In the genomic region with DNA sequence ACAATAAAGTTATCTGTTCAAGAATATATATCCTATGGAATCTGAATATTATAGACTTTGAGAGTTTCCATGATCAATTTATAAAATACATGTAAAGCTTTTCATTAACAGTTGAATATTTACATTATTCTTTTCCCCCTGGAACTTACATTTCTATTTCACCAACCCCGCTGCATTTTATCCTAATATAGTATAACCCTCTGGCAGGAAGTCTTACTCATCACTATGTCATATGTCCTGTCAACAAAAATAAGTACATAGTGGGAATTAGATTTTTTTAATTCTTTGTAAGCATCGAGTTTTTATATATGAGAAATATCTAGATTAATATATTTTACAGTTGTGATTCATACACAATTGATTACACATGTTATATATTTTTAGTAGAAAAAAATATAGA, we compare ENCODE assay signal across 21 cellular contexts.
DNase-seq lines count a peak whose midpoint lies in the region; ATAC-seq and TF ChIP-seq lines count a peak whose summit lies in the region.
"Had no signal": no experiment of that assay in that cellular context is flagged by ENCODE, and none has a peak within 500 bp of the region (broad histone marks: within the 10 kb centered on the region; RNA-seq: fewer than 3 reads in every experiment).

No MANE protein-coding gene starts in this region.

- no peaks in the 10 kb centered on the region for H4K20me1 ChIP-seq in SK-N-SH (ENCODE audit: insufficient read depth)

- TF ChIP-seq RAD21 in SK-N-SH (IDR thresholded peaks at IDR 0.05; ENCODE audit: low read length), result no peak

- TF ChIP-seq EP300 in SK-N-SH (IDR thresholded peaks at IDR 0.05; ENCODE audit: borderline replicate concordance in 1 of 2, low read depth in 1 of 2, low read length in 1 of 2), result no peak

- H3K79me2 ChIP-seq in SK-N-SH (ENCODE audit: insufficient read depth), result no peaks in the 10 kb centered on the region

- H3K27me3 ChIP-seq in SK-N-SH (ENCODE audit: insufficient read depth) (peaks cover 45% of the 10 kb centered on the region), skeletal muscle satellite cell (ENCODE audit: control insufficient read depth, insufficient read depth, low read length) (no peaks in the 10 kb centered on the region)

- WGBS in SK-N-SH (ENCODE audit: low lambda C conversion rate), result 7% methylated on average over 2 of the region's 2 CpGs

- H2AFZ ChIP-seq in SK-N-SH (ENCODE audit: low read depth), result no peak overlapping the region; the same call in 1 of the 2 replicates

- TF ChIP-seq CTCF in SK-N-SH (IDR thresholded peaks at IDR 0.05), result no peak
- no peak for TF ChIP-seq CTCF in epithelial cell of esophagus (IDR thresholded peaks at IDR 0.05; ENCODE audit: insufficient read depth, low read depth, low read length, missing control alignments)

- H3F3A ChIP-seq in SK-N-SH (replicated peaks; ENCODE audit: insufficient read depth), result no peaks in the 10 kb centered on the region

- no peak overlapping the region for H3K4me3 ChIP-seq in SK-N-SH (ENCODE audit: low read depth in 2 of 2, low read length in 1 of 2)
- H3K4me3 ChIP-seq in epithelial cell of esophagus (ENCODE audit: low read length), result no peak overlapping the region
- H3K4me3 ChIP-seq in skeletal muscle satellite cell (ENCODE audit: low read length), result no peak overlapping the region
- H3K4me3 ChIP-seq: gastroesophageal sphincter had no signal

- H3K4me1 Mint-ChIP-seq in activated naive CD4-positive, alpha-beta T cell treated with anti-CD3 and anti-CD28 coated beads, Interleukin-2, amount 10 ng/mL, durations not matched to agents 7 days and 5 days, result no peaks in the 10 kb centered on the region

- no peaks in the 10 kb centered on the region for H3K9me3 Mint-ChIP-seq in activated naive CD4-positive, alpha-beta T cell treated with anti-CD3 and anti-CD28 coated beads, Interleukin-2, amount 10 ng/mL, durations not matched to agents 7 days and 5 days
- H3K9me3 Mint-ChIP-seq: CD8-positive, alpha-beta T cell had no signal

- H3K4me1 ChIP-seq in SK-N-SH (ENCODE audit: control insufficient read depth in 1 of 2, insufficient read depth in 2 of 2, low read depth in 1 of 2, low read length in 1 of 2), result peaks cover 0 to 13% of the 10 kb centered on the region in 2 experiments; a peak in 1 of 4 replicates
- H3K4me1 ChIP-seq in skeletal muscle satellite cell (ENCODE audit: control insufficient read depth, insufficient read depth, low read length), result peaks cover 35% of the 10 kb centered on the region
- H3K4me1 ChIP-seq: gastroesophageal sphincter had no signal

- no peak overlapping the region for H3K27ac Mint-ChIP-seq in activated naive CD4-positive, alpha-beta T cell treated with anti-CD3 and anti-CD28 coated beads, Interleukin-2, amount 10 ng/mL, durations not matched to agents 7 days and 5 days
- H3K27ac Mint-ChIP-seq: activated naive CD8-positive, alpha-beta T cell; CD8-positive, alpha-beta T cell had no signal

- no peak overlapping the region for H3K27ac ChIP-seq in SK-N-SH (ENCODE audit: low read depth in 2 of 2, low read length in 1 of 2)
- H3K27ac ChIP-seq: gastroesophageal sphincter had no signal

- no peaks in the 10 kb centered on the region for H3K36me3 Mint-ChIP-seq in activated naive CD4-positive, alpha-beta T cell treated with anti-CD3 and anti-CD28 coated beads, Interleukin-2, amount 10 ng/mL, durations not matched to agents 7 days and 5 days
- H3K36me3 Mint-ChIP-seq: activated naive CD8-positive, alpha-beta T cell; CD8-positive, alpha-beta T cell had no signal

- H3K9me2 ChIP-seq in SK-N-SH, result no peaks in the 10 kb centered on the region

- ATAC-seq in SK-N-SH treated with all-trans-retinoic acid at 6 μM for 48 hours, result peak; percentile 66
- ATAC-seq: CD8-positive, alpha-beta T cell; gastroesophageal sphincter; right cardiac atrium had no signal

- DNase-seq in SK-N-SH (no peak), RKO (ENCODE audit: low spot score) (peak; percentile 63), epithelial cell of esophagus (ENCODE audit: low read depth) (peak; percentile 44), NCI-H524 (lab: John Stamatoyannopoulos, UW) (no peak)
- DNase-seq in activated naive CD4-positive, alpha-beta T cell treated with anti-CD3 and anti-CD28 coated beads, Interleukin-2, amount 10 ng/mL, durations not matched to agents 7 days and 5 days, result no peak
- DNase-seq in stimulated activated CD4-positive, alpha-beta T cell treated with anti-CD3 and anti-CD28 coated beads, Interleukin-4, amount 100 ng/mL, for 4 hours, result no peak
- DNase-seq: 8988T; activated CD4-positive, alpha-beta T cell treated with anti-CD3 and anti-CD28 coated beads, Interleukin-2, amount 50 U/mL, for 48 hours; activated T-cell treated with anti-CD3 and anti-CD28 coated beads, Interleukin-2, amount 50 U/mL, for 1 hour; CD8-positive, alpha-beta T cell; central memory CD4-positive, alpha-beta T cell; effector memory CD4-positive, alpha-beta T cell; MV-4-11; NCI-H2081; NCI-H526 treated with DMSO at 0.1 percent for 48 hours; right cardiac atrium; stimulated activated CD4-positive, alpha-beta T cell treated with anti-CD3 and anti-CD28 coated beads, Interleukin-1b, Interleukin-23, amount 100 ng/mL, for 48 hours had no signal

- POLR2A ChIA-PET in SK-N-SH (lab: Yijun Ruan, JAX), result no interaction called here

- CTCF ChIA-PET in SK-N-SH (lab: Yijun Ruan, JAX), result no interaction called here
- CTCF ChIA-PET in activated naive CD4-positive, alpha-beta T cell treated with anti-CD3 and anti-CD28 coated beads, Interleukin-2, amount 10 ng/mL, durations not matched to agents 7 days and 5 days (lab: Charles Lee), result no interaction called here

- H3K9ac ChIP-seq in SK-N-SH, result no peak overlapping the region
- peak overlapping the region; percentile 53 for H3K9ac ChIP-seq in skeletal muscle satellite cell (ENCODE audit: low read depth, low read length)

- no peaks in the 10 kb centered on the region for H3K9me3 ChIP-seq in SK-N-SH
- no peaks in the 10 kb centered on the region for H3K9me3 ChIP-seq in skeletal muscle satellite cell (replicated peaks; ENCODE audit: low read length)
- H3K9me3 ChIP-seq: gastroesophageal sphincter had no signal

- H3K36me3 ChIP-seq in SK-N-SH (replicated peaks in 1 of 2; ENCODE audit: control insufficient read depth in 1 of 2, insufficient read depth in 2 of 2, low read length in 1 of 2) (no peaks in the 10 kb centered on the region), skeletal muscle satellite cell (ENCODE audit: insufficient read depth, low read length) (no peaks in the 10 kb centered on the region)
- H3K36me3 ChIP-seq: gastroesophageal sphincter had no signal

- H3K4me3 Mint-ChIP-seq in activated naive CD4-positive, alpha-beta T cell treated with anti-CD3 and anti-CD28 coated beads, Interleukin-2, amount 10 ng/mL, durations not matched to agents 7 days and 5 days, result no peak overlapping the region
- H3K4me3 Mint-ChIP-seq: activated naive CD8-positive, alpha-beta T cell; CD8-positive, alpha-beta T cell had no signal

- H3K4me2 ChIP-seq in SK-N-SH (no peak overlapping the region), skeletal muscle satellite cell (ENCODE audit: low read length) (peak overlapping the region; percentile 60)

- H3K27me3 Mint-ChIP-seq in activated naive CD4-positive, alpha-beta T cell treated with anti-CD3 and anti-CD28 coated beads, Interleukin-2, amount 10 ng/mL, durations not matched to agents 7 days and 5 days, result peaks cover 5% of the 10 kb centered on the region

TF ChIP-seq in SK-N-SH treated with all-trans-retinoic acid at 6 μM for 48 hours, 23 proteins besides CTCF, POLR2A, EP300 and RAD21 (continues in another document):
- TF ChIP-seq ESRRG (CRISPR knock-in tag; IDR thresholded peaks at IDR 0.05) (no peak), OSR1 (CRISPR knock-in tag; IDR thresholded peaks at IDR 0.05) (no peak), ISL1 (CRISPR knock-in tag; IDR thresholded peaks at IDR 0.05) (no peak), ZNF8 (CRISPR knock-in tag; IDR thresholded peaks at IDR 0.05) (no peak)
- TF ChIP-seq, protein P1, sequence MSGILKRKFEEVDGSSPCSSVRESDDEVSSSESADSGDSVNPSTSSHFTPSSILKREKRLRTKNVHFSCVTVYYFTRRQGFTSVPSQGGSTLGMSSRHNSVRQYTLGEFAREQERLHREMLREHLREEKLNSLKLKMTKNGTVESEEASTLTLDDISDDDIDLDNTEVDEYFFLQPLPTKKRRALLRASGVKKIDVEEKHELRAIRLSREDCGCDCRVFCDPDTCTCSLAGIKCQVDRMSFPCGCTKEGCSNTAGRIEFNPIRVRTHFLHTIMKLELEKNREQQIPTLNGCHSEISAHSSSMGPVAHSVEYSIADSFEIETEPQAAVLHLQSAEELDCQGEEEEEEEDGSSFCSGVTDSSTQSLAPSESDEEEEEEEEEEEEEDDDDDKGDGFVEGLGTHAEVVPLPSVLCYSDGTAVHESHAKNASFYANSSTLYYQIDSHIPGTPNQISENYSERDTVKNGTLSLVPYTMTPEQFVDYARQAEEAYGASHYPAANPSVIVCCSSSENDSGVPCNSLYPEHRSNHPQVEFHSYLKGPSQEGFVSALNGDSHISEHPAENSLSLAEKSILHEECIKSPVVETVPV (CRISPR knock-in tag; IDR thresholded peaks at IDR 0.05), result no peak

TF ChIP-seq in SK-N-SH, 30 proteins besides CTCF, POLR2A, EP300 and RAD21 (continues in another document):
- TF ChIP-seq FOSL2 (IDR thresholded peaks at IDR 0.05; ENCODE audit: borderline replicate concordance, low read depth) (no peak; the same call in 1 of the 2 replicates), RXRA (IDR thresholded peaks at IDR 0.05; ENCODE audit: borderline replicate concordance, low read depth) (no peak)
- TF ChIP-seq, protein P2, sequence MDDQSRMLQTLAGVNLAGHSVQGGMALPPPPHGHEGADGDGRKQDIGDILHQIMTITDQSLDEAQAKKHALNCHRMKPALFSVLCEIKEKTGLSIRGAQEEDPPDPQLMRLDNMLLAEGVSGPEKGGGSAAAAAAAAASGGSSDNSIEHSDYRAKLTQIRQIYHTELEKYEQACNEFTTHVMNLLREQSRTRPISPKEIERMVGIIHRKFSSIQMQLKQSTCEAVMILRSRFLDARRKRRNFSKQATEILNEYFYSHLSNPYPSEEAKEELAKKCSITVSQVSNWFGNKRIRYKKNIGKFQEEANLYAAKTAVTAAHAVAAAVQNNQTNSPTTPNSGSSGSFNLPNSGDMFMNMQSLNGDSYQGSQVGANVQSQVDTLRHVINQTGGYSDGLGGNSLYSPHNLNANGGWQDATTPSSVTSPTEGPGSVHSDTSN (IDR thresholded peaks at IDR 0.05), result no peak

Comparison
In these comparisons a context has a peak if more than half of its experiments do, and no peak if none do; other contexts are left out.
1. DNase-seq: peak in RKO (single experiment) and epithelial cell of esophagus (single experiment); none in SK-N-SH (single experiment), activated naive CD4-positive, alpha-beta T cell treated with anti-CD3 and anti-CD28 coated beads, Interleukin-2, amount 10 ng/mL, durations not matched to agents 7 days and 5 days (single experiment), NCI-H524 (0 of 2) and stimulated activated CD4-positive, alpha-beta T cell treated with anti-CD3 and anti-CD28 coated beads, Interleukin-4, amount 100 ng/mL, for 4 hours (0 of 2).